ENCODE assay signal across 9 cellular contexts in the genomic region with DNA sequence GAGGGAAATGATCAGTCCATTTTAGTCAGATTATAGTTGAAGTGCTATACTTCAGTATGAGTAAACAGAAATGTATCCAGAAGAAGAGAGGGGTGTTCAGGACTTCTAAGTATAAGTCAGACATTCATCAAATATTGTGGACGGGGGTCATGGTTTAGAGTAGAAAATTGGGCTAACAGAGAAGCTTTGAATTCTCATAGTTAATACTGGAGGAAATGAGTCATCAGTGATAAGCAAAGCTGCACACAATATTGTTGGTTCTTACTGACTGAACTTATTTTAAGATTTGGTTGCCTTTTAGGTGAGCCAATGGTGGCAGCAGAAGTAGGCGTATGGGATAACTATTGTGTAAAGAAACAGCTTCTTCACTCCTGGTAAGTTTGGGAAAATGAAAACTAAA. TPM values are rescaled to one million over a fixed set of nuclear protein-coding genes. Genes with fewer than 3 reads are reported as not detected.
A peak's percentile ranks its signal among the peaks of the same experiment; 100 is the strongest.
DNase-seq lines count a peak whose midpoint lies in the region; ATAC-seq and TF ChIP-seq lines count a peak whose summit lies in the region.
"Had no signal": no experiment of that assay in that cellular context is flagged by ENCODE, and none has a peak within 500 bp of the region (broad histone marks: within the 10 kb centered on the region; RNA-seq: fewer than 3 reads in every experiment).

No MANE protein-coding gene starts in this region.

- DNase-seq in CD8-positive, alpha-beta memory T cell = no peak
- DNase-seq in MM.1S (no peak), mesothelial cell of epicardium (ENCODE audit: low spot score in 2 of 2, unreplicated experiment in 2 of 2) (no peak), SIG-M5 (lab: John Stamatoyannopoulos, UW) (no peak), BE2C (no peak)
- DNase-seq in activated naive CD8-positive, alpha-beta T cell treated with anti-CD3 and anti-CD28 coated beads, Interleukin-2, amount 10 ng/mL, durations not matched to agents 7 days and 5 days = no peak
- DNase-seq in activated CD4-positive, alpha-beta T cell treated with anti-CD3 and anti-CD28 coated beads, Interleukin-2, amount 50 U/mL, for 48 hours = no peak
- DNase-seq: NCI-H69 had no signal

- peaks cover 0 to 74% (median 10%) of the 10 kb centered on the region in 3 donors for H3K36me3 Mint-ChIP-seq in CD8-positive, alpha-beta memory T cell
- peaks cover 35% of the 10 kb centered on the region for H3K36me3 Mint-ChIP-seq in activated naive CD8-positive, alpha-beta T cell treated with anti-CD3 and anti-CD28 coated beads, Interleukin-2, amount 10 ng/mL, durations not matched to agents 7 days and 5 days
- H3K36me3 Mint-ChIP-seq in mesothelial cell of epicardium = peaks cover 33% of the 10 kb centered on the region

- peak overlapping the region in 4 of 7 donors; percentile 6 to 72 (median 48) for H3K4me3 Mint-ChIP-seq in CD8-positive, alpha-beta memory T cell
- peak overlapping the region; percentile 15 for H3K4me3 Mint-ChIP-seq in activated naive CD8-positive, alpha-beta T cell treated with anti-CD3 and anti-CD28 coated beads, Interleukin-2, amount 10 ng/mL, durations not matched to agents 7 days and 5 days
- no peak overlapping the region for H3K4me3 Mint-ChIP-seq in mesothelial cell of epicardium

- no peak overlapping the region for H3K27ac ChIP-seq in CD8-positive, alpha-beta memory T cell (ENCODE audit: low read depth, low read length)
- H3K27ac ChIP-seq in MM.1S (ENCODE audit: low read length) = peak overlapping the region; percentile 13; the same call in 1 of the 2 replicates

- H3K27me3 ChIP-seq in CD8-positive, alpha-beta memory T cell (ENCODE audit: insufficient read depth, low read length, poor library complexity, severe bottlenecking) = no peaks in the 10 kb centered on the region
- H3K27me3 ChIP-seq in MM.1S (replicated peaks; ENCODE audit: insufficient read depth, low read length) = no peaks in the 10 kb centered on the region
- no peaks in the 10 kb centered on the region for H3K27me3 ChIP-seq in BE2C

- CTCF ChIA-PET in CD8-positive, alpha-beta memory T cell (lab: Charles Lee) = interaction anchor here (0.7 to 4.6 kb wide), 3 partner anchors 11 to 12 kb away, joined by 3 to 23 read pairs (median 4); a partner anchor contains a TSS

- TF ChIP-seq CTCF in MM.1S (IDR thresholded peaks at IDR 0.05; ENCODE audit: low read length) (no peak), mesothelial cell of epicardium (IDR thresholded peaks at IDR 0.05; ENCODE audit: unreplicated experiment) (no peak), BE2C (IDR thresholded peaks at IDR 0.05; ENCODE audit: low read depth, low read length) (no peak)

- H3K4me3 ChIP-seq in CD8-positive, alpha-beta memory T cell (ENCODE audit: low read length) = no peak overlapping the region
- H3K4me3 ChIP-seq in MM.1S (ENCODE audit: low read length) (no peak overlapping the region), BE2C (ENCODE audit: low read depth, low read length) (no peak overlapping the region)

- no peaks in the 10 kb centered on the region for H3K9me3 ChIP-seq in CD8-positive, alpha-beta memory T cell (ENCODE audit: low read length)
- H3K9me3 ChIP-seq in MM.1S (replicated peaks; ENCODE audit: insufficient read depth, low read length) (no peaks in the 10 kb centered on the region), BE2C (no peaks in the 10 kb centered on the region)

- no peak overlapping the region for H2AFZ ChIP-seq in MM.1S (ENCODE audit: low read length)

- H3K9ac ChIP-seq in MM.1S (ENCODE audit: low read length) = no peak overlapping the region

- ATAC-seq in activated naive CD8-positive, alpha-beta T cell treated with anti-CD3 and anti-CD28 coated beads, Interleukin-2, amount 10 ng/mL, durations not matched to agents 7 days and 5 days (ENCODE audit: low read depth) = no peak
- ATAC-seq in GM18873 (IDR thresholded peaks at IDR 0.05; ENCODE audit: low FRiP score, unreplicated experiment) = no peak

- H3K9me3 Mint-ChIP-seq in CD8-positive, alpha-beta memory T cell = no peaks in the 10 kb centered on the region
- no peaks in the 10 kb centered on the region for H3K9me3 Mint-ChIP-seq in activated naive CD8-positive, alpha-beta T cell treated with anti-CD3 and anti-CD28 coated beads, Interleukin-2, amount 10 ng/mL, durations not matched to agents 7 days and 5 days
- no peaks in the 10 kb centered on the region for H3K9me3 Mint-ChIP-seq in mesothelial cell of epicardium

- H3K9me2 ChIP-seq in MM.1S (replicated peaks; ENCODE audit: insufficient read depth, low read length) = no peaks in the 10 kb centered on the region

- H3K79me2 ChIP-seq in MM.1S (ENCODE audit: low read length) = peaks cover 43% of the 10 kb centered on the region

- peak overlapping the region; percentile 1 to 95 (median 48) for H3K27ac Mint-ChIP-seq in CD8-positive, alpha-beta memory T cell
- peak overlapping the region; percentile 58 for H3K27ac Mint-ChIP-seq in activated naive CD8-positive, alpha-beta T cell treated with anti-CD3 and anti-CD28 coated beads, Interleukin-2, amount 10 ng/mL, durations not matched to agents 7 days and 5 days
- peak overlapping the region; percentile 98 for H3K27ac Mint-ChIP-seq in mesothelial cell of epicardium

- POLR2A ChIA-PET in CD8-positive, alpha-beta memory T cell (lab: Charles Lee) = no interaction called here
- POLR2A ChIA-PET in activated naive CD8-positive, alpha-beta T cell treated with anti-CD3 and anti-CD28 coated beads, Interleukin-2, amount 10 ng/mL, durations not matched to agents 7 days and 5 days (lab: Charles Lee) = interaction anchor here (0.6 to 5.6 kb wide), 4 partner anchors 9 to 111 kb away, joined by 3 to 48 read pairs (median 20); a partner anchor contains a TSS

- H3K27me3 Mint-ChIP-seq in CD8-positive, alpha-beta memory T cell = no peaks in the 10 kb centered on the region
- no peaks in the 10 kb centered on the region for H3K27me3 Mint-ChIP-seq in activated naive CD8-positive, alpha-beta T cell treated with anti-CD3 and anti-CD28 coated beads, Interleukin-2, amount 10 ng/mL, durations not matched to agents 7 days and 5 days
- no peaks in the 10 kb centered on the region for H3K27me3 Mint-ChIP-seq in mesothelial cell of epicardium (ENCODE audit: low read depth)

- no peaks in the 10 kb centered on the region for H4K20me1 ChIP-seq in MM.1S (ENCODE audit: insufficient read depth, low read length)

- no peak overlapping the region for H3K4me2 ChIP-seq in MM.1S (ENCODE audit: low read depth, low read length)

- peaks cover 15% of the 10 kb centered on the region for H3K4me1 ChIP-seq in CD8-positive, alpha-beta memory T cell (ENCODE audit: insufficient read depth, low read length)
- H3K4me1 ChIP-seq in MM.1S (ENCODE audit: low read length) (peaks cover 17% of the 10 kb centered on the region), BE2C (no peaks in the 10 kb centered on the region)

- H3F3A ChIP-seq in MM.1S (ENCODE audit: insufficient read depth, low read length) = peaks cover 33% of the 10 kb centered on the region

- H3K4me1 Mint-ChIP-seq in CD8-positive, alpha-beta memory T cell = peaks cover 23 to 34% (median 26%) of the 10 kb centered on the region in 3 donors
- peaks cover 29% of the 10 kb centered on the region for H3K4me1 Mint-ChIP-seq in activated naive CD8-positive, alpha-beta T cell treated with anti-CD3 and anti-CD28 coated beads, Interleukin-2, amount 10 ng/mL, durations not matched to agents 7 days and 5 days
- H3K4me1 Mint-ChIP-seq in mesothelial cell of epicardium = peaks cover 22% of the 10 kb centered on the region

- peaks cover 26% of the 10 kb centered on the region for H3K36me3 ChIP-seq in CD8-positive, alpha-beta memory T cell (ENCODE audit: insufficient read depth, low read length)
- H3K36me3 ChIP-seq in MM.1S (replicated peaks; ENCODE audit: insufficient read depth, low read length) (peaks cover 36% of the 10 kb centered on the region), BE2C (peaks cover 51% of the 10 kb centered on the region)

RNA-seq across cellular contexts. Expression of a gene that starts 1.7 kb away (rescaled TPM):
- 100 to 1,000 TPM; 140 TPM for total RNA-seq in CD8-positive, alpha-beta memory T cell
- polyA plus RNA-seq in CD8-positive, alpha-beta memory T cell = 151 TPM
- 100 to 1,000 TPM; 147 to 156 TPM for total RNA-seq in activated naive CD8-positive, alpha-beta T cell treated with anti-CD3 and anti-CD28 coated beads, Interleukin-2, amount 10 ng/mL, durations not matched to agents 7 days and 5 days
- total RNA-seq in mesothelial cell of epicardium = 153 to 156 TPM (median 156 TPM) in 3 replicates
- polyA plus RNA-seq in BE2C (2012; ENCODE audit: insufficient read depth, insufficient read length, low read depth) = 72.3 TPM

RNA-seq across cellular contexts. Expression of a gene that starts 10.8 kb away (rescaled TPM):
- total RNA-seq in CD8-positive, alpha-beta memory T cell = 100 to 1,000 TPM; 348 to 361 TPM
- polyA plus RNA-seq in CD8-positive, alpha-beta memory T cell = 93.3 TPM
- 100 to 1,000 TPM in 1 of 2 experiments, 10 to 100 TPM in 1; 94.9 to 102 TPM for total RNA-seq in activated naive CD8-positive, alpha-beta T cell treated with anti-CD3 and anti-CD28 coated beads, Interleukin-2, amount 10 ng/mL, durations not matched to agents 7 days and 5 days
- total RNA-seq in mesothelial cell of epicardium = 124 to 130 TPM (median 127 TPM) in 3 replicates
- 311 TPM for polyA plus RNA-seq in BE2C (2012; ENCODE audit: insufficient read depth, insufficient read length, low read depth)

RNA-seq across cellular contexts. Expression of a gene that starts 11.1 kb away (rescaled TPM):
- total RNA-seq in CD8-positive, alpha-beta memory T cell = 10 to 100 TPM; 26.7 TPM
- 3.9 TPM for polyA plus RNA-seq in CD8-positive, alpha-beta memory T cell
- 10 to 100 TPM in 1 of 2 experiments, 1 to 10 TPM in 1; 7.9 to 10.1 TPM for total RNA-seq in activated naive CD8-positive, alpha-beta T cell treated with anti-CD3 and anti-CD28 coated beads, Interleukin-2, amount 10 ng/mL, durations not matched to agents 7 days and 5 days
- total RNA-seq in mesothelial cell of epicardium = 16.9 to 19.9 TPM (median 19.5 TPM) in 3 replicates
- polyA plus RNA-seq in BE2C (2012; ENCODE audit: insufficient read depth, insufficient read length, low read depth) = 24.8 TPM

RNA-seq across cellular contexts. Expression of a gene that starts 30.4 kb away (rescaled TPM):
- total RNA-seq in CD8-positive, alpha-beta memory T cell = 1 to 10 TPM; 1.2 TPM
- polyA plus RNA-seq in CD8-positive, alpha-beta memory T cell = 0.95 TPM
- 1 to 10 TPM; 2.3 to 2.4 TPM for total RNA-seq in activated naive CD8-positive, alpha-beta T cell treated with anti-CD3 and anti-CD28 coated beads, Interleukin-2, amount 10 ng/mL, durations not matched to agents 7 days and 5 days
- 1.7 to 2.6 TPM (median 2.6 TPM) in 3 replicates for total RNA-seq in mesothelial cell of epicardium
- polyA plus RNA-seq in BE2C (2012; ENCODE audit: insufficient read depth, insufficient read length, low read depth) = 1.9 TPM

RNA-seq across cellular contexts. Expression of a gene that starts 43.9 kb away (rescaled TPM):
- total RNA-seq in CD8-positive, alpha-beta memory T cell = 100 to 1,000 TPM; 599 to 610 TPM
- 522 TPM for polyA plus RNA-seq in CD8-positive, alpha-beta memory T cell
- total RNA-seq in activated naive CD8-positive, alpha-beta T cell treated with anti-CD3 and anti-CD28 coated beads, Interleukin-2, amount 10 ng/mL, durations not matched to agents 7 days and 5 days = 100 to 1,000 TPM; 354 to 370 TPM
- 195 to 215 TPM (median 214 TPM) in 3 replicates for total RNA-seq in mesothelial cell of epicardium
- polyA plus RNA-seq in BE2C (2012; ENCODE audit: insufficient read depth, insufficient read length, low read depth) = 974 TPM

Comparison
In these comparisons a context has a peak if more than half of its experiments do, and no peak if none do; other contexts are left out.
1. H3K27ac Mint-ChIP-seq: peak in every context shown above with its lines; median percentile 98 in mesothelial cell of epicardium; 58 in activated naive CD8-positive, alpha-beta T cell treated with anti-CD3 and anti-CD28 coated beads, Interleukin-2, amount 10 ng/mL, durations not matched to agents 7 days and 5 days; 48 in CD8-positive, alpha-beta memory T cell.